In genomic region chr2:180985771-180986395, GRCh38 we compare ENCODE assay signal across 1 cellular context.
TF ChIP-seq lines count a peak whose summit lies in the region.

No MANE protein-coding gene starts in this region.

TF ChIP-seq in GM23338, 12 proteins besides CTCF, POLR2A, EP300 and RAD21:
- TF ChIP-seq, protein P1, sequence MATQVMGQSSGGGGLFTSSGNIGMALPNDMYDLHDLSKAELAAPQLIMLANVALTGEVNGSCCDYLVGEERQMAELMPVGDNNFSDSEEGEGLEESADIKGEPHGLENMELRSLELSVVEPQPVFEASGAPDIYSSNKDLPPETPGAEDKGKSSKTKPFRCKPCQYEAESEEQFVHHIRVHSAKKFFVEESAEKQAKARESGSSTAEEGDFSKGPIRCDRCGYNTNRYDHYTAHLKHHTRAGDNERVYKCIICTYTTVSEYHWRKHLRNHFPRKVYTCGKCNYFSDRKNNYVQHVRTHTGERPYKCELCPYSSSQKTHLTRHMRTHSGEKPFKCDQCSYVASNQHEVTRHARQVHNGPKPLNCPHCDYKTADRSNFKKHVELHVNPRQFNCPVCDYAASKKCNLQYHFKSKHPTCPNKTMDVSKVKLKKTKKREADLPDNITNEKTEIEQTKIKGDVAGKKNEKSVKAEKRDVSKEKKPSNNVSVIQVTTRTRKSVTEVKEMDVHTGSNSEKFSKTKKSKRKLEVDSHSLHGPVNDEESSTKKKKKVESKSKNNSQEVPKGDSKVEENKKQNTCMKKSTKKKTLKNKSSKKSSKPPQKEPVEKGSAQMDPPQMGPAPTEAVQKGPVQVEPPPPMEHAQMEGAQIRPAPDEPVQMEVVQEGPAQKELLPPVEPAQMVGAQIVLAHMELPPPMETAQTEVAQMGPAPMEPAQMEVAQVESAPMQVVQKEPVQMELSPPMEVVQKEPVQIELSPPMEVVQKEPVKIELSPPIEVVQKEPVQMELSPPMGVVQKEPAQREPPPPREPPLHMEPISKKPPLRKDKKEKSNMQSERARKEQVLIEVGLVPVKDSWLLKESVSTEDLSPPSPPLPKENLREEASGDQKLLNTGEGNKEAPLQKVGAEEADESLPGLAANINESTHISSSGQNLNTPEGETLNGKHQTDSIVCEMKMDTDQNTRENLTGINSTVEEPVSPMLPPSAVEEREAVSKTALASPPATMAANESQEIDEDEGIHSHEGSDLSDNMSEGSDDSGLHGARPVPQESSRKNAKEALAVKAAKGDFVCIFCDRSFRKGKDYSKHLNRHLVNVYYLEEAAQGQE (IDR thresholded peaks at IDR 0.05; ENCODE audit: unreplicated experiment): no peak
- TF ChIP-seq JUNB (IDR thresholded peaks at IDR 0.05; ENCODE audit: unreplicated experiment): no peak
TF ChIP-seq in GM23338: peak in this region for 0.
